Comparison of ENCODE assay signal across 32 cellular contexts in genomic region chr2:77962943-77963342, GRCh38.
"Had no signal": no experiment of that assay in that cellular context is flagged by ENCODE, and none has a peak within 500 bp of the region (broad histone marks: within the 10 kb centered on the region; RNA-seq: fewer than 3 reads in every experiment).

No MANE protein-coding gene starts in this region.

- H3K9me3 ChIP-seq: adrenal gland, body of pancreas had no signal

- H3K4me1 ChIP-seq: adrenal gland, body of pancreas, breast epithelium had no signal

- H3K27me3 ChIP-seq: adrenal gland, body of pancreas, brain microvascular endothelial cell, breast epithelium had no signal

- DNase-seq: activated B cell treated with CpG ODN at 0.5 μM for 24 hours; activated CD4-positive, alpha-beta memory T cell treated with anti-CD3 and anti-CD28 coated beads for 36 hours; activated CD4-positive, alpha-beta T cell treated with anti-CD3 and anti-CD28 coated beads for 4 hours; activated CD4-positive, alpha-beta T cell treated with anti-CD3 and anti-CD28 coated beads, Interleukin-2, amount 10 ng/mL, durations not matched to agents 24 days and 14 days; activated CD4-positive, alpha-beta T cell treated with anti-CD3 and anti-CD28 coated beads, Interleukin-2, amount 50 U/mL, for 1 hour; activated CD4-positive, alpha-beta T cell treated with anti-CD3 and anti-CD28 coated beads, Interleukin-2, amount 50 U/mL, for 4 hours; activated CD4-positive, CD25-positive, alpha-beta regulatory T cell treated with anti-CD3 and anti-CD28 coated beads, Interleukin-2, amount 50 U/mL, for 72 hours; activated CD8-positive, alpha-beta memory T cell treated with anti-CD3 and anti-CD28 coated beads, Interleukin-2, amount 50 U/mL, for 4 hours; activated CD8-positive, alpha-beta T cell treated with anti-CD3 and anti-CD28 coated beads for 36 hours; activated effector memory CD4-positive, alpha-beta T cell treated with anti-CD3 and anti-CD28 coated beads, Interleukin-2, amount 50 U/mL, for 16 hours; activated gamma-delta T cell treated with Interleukin-2 at 50 U/mL for 16 hours; activated naive CD4-positive, alpha-beta T cell; activated naive CD4-positive, alpha-beta T cell treated with anti-CD3 and anti-CD28 coated beads for 36 hours; activated naive CD4-positive, alpha-beta T cell treated with anti-CD3 and anti-CD28 coated beads, Interleukin-2, amount 50 U/mL, for 16 hours; activated naive CD8-positive, alpha-beta T cell treated with anti-CD3 and anti-CD28 coated beads for 36 hours; activated T-cell treated with anti-CD3 and anti-CD28 coated beads for 4 hours; activated T-cell treated with anti-CD3 and anti-CD28 coated beads, Interleukin-2, amount 50 U/mL, for 1 hour; activated T-cell treated with anti-CD3 and anti-CD28 coated beads, Interleukin-2, amount 50 U/mL, for 4 hours; activated T-cell treated with anti-CD3 and anti-CD28 coated beads, Interleukin-2, amount 50 U/mL, for 72 hours; adrenal gland; amniotic stem cell; aorta; body of pancreas; brain microvascular endothelial cell; central memory CD4-positive, alpha-beta T cell; T-helper 2 cell; T-helper 9 cell had no signal

- ATAC-seq: activated CD8-positive, alpha-beta T cell treated with anti-CD3 and anti-CD28 coated beads for 36 hours; activated naive CD4-positive, alpha-beta T cell treated with anti-CD3 and anti-CD28 coated beads, Interleukin-2, amount 50 U/mL, for 72 hours; activated T-cell treated with anti-CD3 and anti-CD28 coated beads, Interleukin-2, amount 50 U/mL, for 4 hours; activated T-cell treated with anti-CD3 and anti-CD28 coated beads, Interleukin-2, amount 50 U/mL, for 72 hours; activated T-helper 17 cell treated with anti-CD3 and anti-CD28 coated beads, Interleukin-2, amount 50 U/mL, for 72 hours; body of pancreas had no signal

- FAIRE-seq: astrocyte had no signal

- H3K36me3 ChIP-seq: adrenal gland, brain microvascular endothelial cell, breast epithelium had no signal

- H3K27ac ChIP-seq: adrenal gland, body of pancreas, brain microvascular endothelial cell, breast epithelium, VCaP had no signal

- H3K4me3 ChIP-seq: adrenal gland, body of pancreas, breast epithelium had no signal
